ENCODE assay signal across 1 cellular context in the genomic region with DNA sequence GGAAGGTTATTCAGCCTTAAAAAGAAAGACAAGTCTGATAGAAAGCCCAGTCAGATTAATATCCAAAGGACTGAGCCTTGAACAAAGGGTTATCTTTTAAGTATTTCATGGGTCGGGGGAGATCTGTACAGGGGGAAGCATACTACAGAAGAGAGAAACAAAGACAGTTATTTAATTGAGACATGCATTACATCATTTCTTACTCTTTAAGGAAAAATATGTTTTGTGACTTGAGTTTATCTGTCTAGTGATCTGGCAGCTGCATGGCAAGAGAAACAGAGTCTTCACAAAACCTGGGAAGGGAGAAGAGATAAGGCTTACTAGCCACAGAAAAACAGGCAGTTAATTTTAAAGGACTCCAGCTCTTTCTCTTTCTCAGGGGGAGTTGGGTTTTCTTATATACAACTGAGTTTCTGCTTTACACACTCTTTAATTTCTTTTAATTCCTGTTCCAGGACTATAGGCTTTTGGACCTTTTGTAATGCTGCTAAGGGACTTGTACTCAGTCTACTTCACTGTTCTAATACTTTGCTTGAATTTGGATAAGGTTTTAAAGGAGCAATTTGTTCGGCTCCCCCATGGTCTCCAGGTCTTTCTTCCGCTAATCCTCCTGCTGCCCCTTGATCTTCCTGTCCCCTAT.
TF ChIP-seq lines count a peak whose summit lies in the region.

No MANE protein-coding gene starts in this region.

TF ChIP-seq in HepG2, 621 proteins besides CTCF, POLR2A, EP300 and RAD21:
- peak; percentile 10; the same call in 1 of the 2 replicates for TF ChIP-seq ATF7 (IDR thresholded peaks at IDR 0.05)
- no peak for TF ChIP-seq ATF7 (CRISPR knock-in tag; IDR thresholded peaks at IDR 0.05)
- no peak for TF ChIP-seq ZNF234 (CRISPR knock-in tag; conservative IDR thresholded peaks at IDR 0.05)
TF ChIP-seq in HepG2: peak in this region for 1.
